ENCODE assay signal across 14 cellular contexts in the genomic region with DNA sequence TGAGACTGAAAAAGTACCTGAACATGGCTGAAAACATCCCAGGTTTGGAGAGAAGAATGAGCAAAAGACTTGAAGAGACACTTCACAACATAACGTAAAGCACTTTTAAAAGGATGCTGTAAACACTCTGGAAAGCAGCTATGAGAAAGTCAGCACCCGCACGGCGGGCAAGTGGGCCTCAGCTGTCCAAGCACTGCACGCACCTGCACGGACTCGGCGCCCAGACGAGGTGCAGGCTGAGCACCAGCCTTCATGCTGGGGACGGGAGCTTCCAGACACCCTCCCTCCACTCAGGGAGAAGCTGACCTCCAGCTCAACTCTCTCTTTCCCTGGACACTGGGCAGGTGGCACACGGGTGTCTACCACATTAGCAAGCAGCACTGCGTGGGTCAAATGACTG. TPM values are rescaled to one million over a fixed set of nuclear protein-coding genes. Genes with fewer than 3 reads are reported as not detected.
DNase-seq lines count a peak whose midpoint lies in the region; ATAC-seq and TF ChIP-seq lines count a peak whose summit lies in the region.
"Had no signal": no experiment of that assay in that cellular context is flagged by ENCODE, and none has a peak within 500 bp of the region (broad histone marks: within the 10 kb centered on the region; RNA-seq: fewer than 3 reads in every experiment).

No MANE protein-coding gene starts in this region.

- no peaks in the 10 kb centered on the region for H3K9me3 ChIP-seq in CD8-positive, alpha-beta memory T cell (ENCODE audit: low read length)
- H3K9me3 ChIP-seq in esophagus muscularis mucosa, result no peaks in the 10 kb centered on the region

- H3K27ac Mint-ChIP-seq in activated naive CD8-positive, alpha-beta T cell treated with anti-CD3 and anti-CD28 coated beads, Interleukin-2, amount 10 ng/mL, durations not matched to agents 7 days and 5 days, result peak overlapping the region; percentile 81
- no peak overlapping the region for H3K27ac Mint-ChIP-seq in activated naive CD8-positive, alpha-beta T cell treated with anti-CD3 and anti-CD28 coated beads, Interleukin-2, amount 50 U/mL, for 24 hours
- H3K27ac Mint-ChIP-seq in CD8-positive, alpha-beta memory T cell, result peak overlapping the region in 7 of 8 donors; percentile 47 to 94 (median 76)
- peak overlapping the region; percentile 92 for H3K27ac Mint-ChIP-seq in activated CD8-positive, alpha-beta T cell treated with anti-CD3 and anti-CD28 coated beads, Interleukin-2, amount 10 ng/mL, durations not matched to agents 7 days and 5 days
- peak overlapping the region; percentile 82 for H3K27ac Mint-ChIP-seq in stimulated activated effector memory CD8-positive, alpha-beta T cell treated with anti-CD3 and anti-CD28 coated beads, Interleukin-12 subunit alpha, Interleukin-12 subunit beta, amount 100 ng/mL, for 72 hours
- H3K27ac Mint-ChIP-seq: B cell had no signal

- WGBS in esophagus muscularis mucosa, result 90% methylated on average over 12 of the region's 12 CpGs

- no peak overlapping the region for H3K27ac ChIP-seq in CD8-positive, alpha-beta memory T cell (ENCODE audit: low read depth, low read length)
- no peak overlapping the region for H3K27ac ChIP-seq in esophagus muscularis mucosa (replicated peaks in 1 of 4)

- H3K4me3 Mint-ChIP-seq in activated naive CD8-positive, alpha-beta T cell treated with anti-CD3 and anti-CD28 coated beads, Interleukin-2, amount 10 ng/mL, durations not matched to agents 7 days and 5 days, result peak overlapping the region; percentile 67
- no peak overlapping the region for H3K4me3 Mint-ChIP-seq in activated naive CD8-positive, alpha-beta T cell treated with anti-CD3 and anti-CD28 coated beads, Interleukin-2, amount 50 U/mL, for 24 hours
- no peak overlapping the region for H3K4me3 Mint-ChIP-seq in CD8-positive, alpha-beta memory T cell
- H3K4me3 Mint-ChIP-seq in activated CD8-positive, alpha-beta T cell treated with anti-CD3 and anti-CD28 coated beads, Interleukin-2, amount 10 ng/mL, durations not matched to agents 7 days and 5 days, result peak overlapping the region; percentile 36
- H3K4me3 Mint-ChIP-seq in stimulated activated effector memory CD8-positive, alpha-beta T cell treated with anti-CD3 and anti-CD28 coated beads, Interleukin-12 subunit alpha, Interleukin-12 subunit beta, amount 100 ng/mL, for 72 hours, result no peak overlapping the region
- H3K4me3 Mint-ChIP-seq: B cell had no signal

- no peak for DNase-seq in activated naive CD8-positive, alpha-beta T cell treated with anti-CD3 and anti-CD28 coated beads, Interleukin-2, amount 10 ng/mL, durations not matched to agents 7 days and 5 days
- DNase-seq in activated naive CD8-positive, alpha-beta T cell treated with anti-CD3 and anti-CD28 coated beads, Interleukin-2, amount 50 U/mL, for 24 hours, result no peak
- DNase-seq in CD8-positive, alpha-beta memory T cell, result no peak
- no peak for DNase-seq in activated CD8-positive, alpha-beta T cell treated with anti-CD3 and anti-CD28 coated beads, Interleukin-2, amount 10 ng/mL, durations not matched to agents 7 days and 5 days
- no peak for DNase-seq in stimulated activated effector memory CD8-positive, alpha-beta T cell treated with anti-CD3 and anti-CD28 coated beads, Interleukin-12 subunit alpha, Interleukin-12 subunit beta, amount 100 ng/mL, for 72 hours (ENCODE audit: low spot score in 2 of 2)
- DNase-seq in NCI-H524 treated with DMSO at 0.1 percent for 48 hours (lab: John Stamatoyannopoulos, UW), result no peak
- no peak for DNase-seq in esophagus muscularis mucosa (ENCODE audit: extremely low spot score)
- DNase-seq: DMS153, Karpas-422, NCI-H1105 treated with DMSO at 0.1 percent for 48 hours, NCI-H187 treated with DMSO at 0.1 percent for 48 hours, NCI-H82, SHP77 had no signal

- no peak for TF ChIP-seq CTCF in esophagus muscularis mucosa (IDR thresholded peaks at IDR 0.05)

- H3K27me3 Mint-ChIP-seq in activated naive CD8-positive, alpha-beta T cell treated with anti-CD3 and anti-CD28 coated beads, Interleukin-2, amount 10 ng/mL, durations not matched to agents 7 days and 5 days, result no peaks in the 10 kb centered on the region
- no peaks in the 10 kb centered on the region for H3K27me3 Mint-ChIP-seq in activated naive CD8-positive, alpha-beta T cell treated with anti-CD3 and anti-CD28 coated beads, Interleukin-2, amount 50 U/mL, for 24 hours
- H3K27me3 Mint-ChIP-seq in CD8-positive, alpha-beta memory T cell, result peaks cover 0 to 3% of the 10 kb centered on the region in 2 donors
- H3K27me3 Mint-ChIP-seq in activated CD8-positive, alpha-beta T cell treated with anti-CD3 and anti-CD28 coated beads, Interleukin-2, amount 10 ng/mL, durations not matched to agents 7 days and 5 days (ENCODE audit: low read depth), result no peaks in the 10 kb centered on the region
- H3K27me3 Mint-ChIP-seq: B cell had no signal

- POLR2A ChIA-PET in activated naive CD8-positive, alpha-beta T cell treated with anti-CD3 and anti-CD28 coated beads, Interleukin-2, amount 10 ng/mL, durations not matched to agents 7 days and 5 days (lab: Charles Lee), result interaction anchor here (0.7 to 6.0 kb wide), 7 partner anchors 10 to 101 kb away, joined by 3 to 51 read pairs (median 4); a partner anchor contains a TSS
- POLR2A ChIA-PET in CD8-positive, alpha-beta memory T cell (lab: Charles Lee), result interaction anchor here (0.7 kb wide), 1 partner anchor 715 kb away, joined by 4 read pairs; no protein-coding TSS in a partner anchor
- POLR2A ChIA-PET in activated CD8-positive, alpha-beta T cell treated with anti-CD3 and anti-CD28 coated beads, Interleukin-2, amount 10 ng/mL, durations not matched to agents 7 days and 5 days (lab: Charles Lee), result interaction anchor here (0.6 to 2.4 kb wide), 3 partner anchors 13 to 30 kb away, joined by 3 to 6 read pairs (median 3); a partner anchor contains a TSS

- H3K9me3 Mint-ChIP-seq in activated naive CD8-positive, alpha-beta T cell treated with anti-CD3 and anti-CD28 coated beads, Interleukin-2, amount 10 ng/mL, durations not matched to agents 7 days and 5 days, result no peaks in the 10 kb centered on the region
- no peaks in the 10 kb centered on the region for H3K9me3 Mint-ChIP-seq in activated naive CD8-positive, alpha-beta T cell treated with anti-CD3 and anti-CD28 coated beads, Interleukin-2, amount 50 U/mL, for 24 hours
- no peaks in the 10 kb centered on the region for H3K9me3 Mint-ChIP-seq in CD8-positive, alpha-beta memory T cell
- no peaks in the 10 kb centered on the region for H3K9me3 Mint-ChIP-seq in activated CD8-positive, alpha-beta T cell treated with anti-CD3 and anti-CD28 coated beads, Interleukin-2, amount 10 ng/mL, durations not matched to agents 7 days and 5 days (ENCODE audit: insufficient read depth)
- no peaks in the 10 kb centered on the region for H3K9me3 Mint-ChIP-seq in stimulated activated effector memory CD8-positive, alpha-beta T cell treated with anti-CD3 and anti-CD28 coated beads, Interleukin-12 subunit alpha, Interleukin-12 subunit beta, amount 100 ng/mL, for 72 hours

- ATAC-seq in activated naive CD8-positive, alpha-beta T cell treated with anti-CD3 and anti-CD28 coated beads, Interleukin-2, amount 10 ng/mL, durations not matched to agents 7 days and 5 days (ENCODE audit: low read depth), result no peak
- ATAC-seq in activated naive CD8-positive, alpha-beta T cell treated with anti-CD3 and anti-CD28 coated beads, Interleukin-2, amount 50 U/mL, for 24 hours, result no peak
- no peak for ATAC-seq in activated CD8-positive, alpha-beta T cell treated with anti-CD3 and anti-CD28 coated beads, Interleukin-2, amount 10 ng/mL, durations not matched to agents 7 days and 5 days
- no peak for ATAC-seq in stimulated activated effector memory CD8-positive, alpha-beta T cell treated with anti-CD3 and anti-CD28 coated beads, Interleukin-12 subunit alpha, Interleukin-12 subunit beta, amount 100 ng/mL, for 72 hours

- TF ChIP-seq POLR2A in esophagus muscularis mucosa (IDR thresholded peaks at IDR 0.05; ENCODE audit: low read depth), result no peak

- CTCF ChIA-PET in CD8-positive, alpha-beta memory T cell (lab: Charles Lee), result interaction anchor here (3.7 kb wide), 1 partner anchor 102 kb away, joined by 12 read pairs; no protein-coding TSS in a partner anchor
- CTCF ChIA-PET in activated CD8-positive, alpha-beta T cell treated with anti-CD3 and anti-CD28 coated beads, Interleukin-2, amount 10 ng/mL, durations not matched to agents 7 days and 5 days (lab: Charles Lee), result interaction anchor here (0.8 to 2.0 kb wide), 3 partner anchors 37 to 162 kb away, joined by 3 to 4 read pairs (median 3); a partner anchor contains a TSS

- peaks cover 54% of the 10 kb centered on the region for H3K4me1 Mint-ChIP-seq in activated naive CD8-positive, alpha-beta T cell treated with anti-CD3 and anti-CD28 coated beads, Interleukin-2, amount 10 ng/mL, durations not matched to agents 7 days and 5 days
- peaks cover 60% of the 10 kb centered on the region for H3K4me1 Mint-ChIP-seq in activated naive CD8-positive, alpha-beta T cell treated with anti-CD3 and anti-CD28 coated beads, Interleukin-2, amount 50 U/mL, for 24 hours
- H3K4me1 Mint-ChIP-seq in CD8-positive, alpha-beta memory T cell, result peaks cover 27 to 50% (median 40%) of the 10 kb centered on the region in 3 donors
- H3K4me1 Mint-ChIP-seq in activated CD8-positive, alpha-beta T cell treated with anti-CD3 and anti-CD28 coated beads, Interleukin-2, amount 10 ng/mL, durations not matched to agents 7 days and 5 days (ENCODE audit: low read depth), result peaks cover 74% of the 10 kb centered on the region
- H3K4me1 Mint-ChIP-seq in stimulated activated effector memory CD8-positive, alpha-beta T cell treated with anti-CD3 and anti-CD28 coated beads, Interleukin-12 subunit alpha, Interleukin-12 subunit beta, amount 100 ng/mL, for 72 hours, result peaks cover 22% of the 10 kb centered on the region

- peaks cover 13% of the 10 kb centered on the region for H3K36me3 ChIP-seq in CD8-positive, alpha-beta memory T cell (ENCODE audit: insufficient read depth, low read length)
- peaks cover 20 to 61% (median 45%) of the 10 kb centered on the region in 4 donors for H3K36me3 ChIP-seq in esophagus muscularis mucosa

- H3K4me3 ChIP-seq in CD8-positive, alpha-beta memory T cell (ENCODE audit: low read length), result no peak overlapping the region
- H3K4me3 ChIP-seq in esophagus muscularis mucosa, result no peak overlapping the region

- intact Hi-C loops in esophagus muscularis mucosa (cut with DNase I), result no loop called here

- H3K27me3 ChIP-seq in CD8-positive, alpha-beta memory T cell (ENCODE audit: insufficient read depth, low read length, poor library complexity, severe bottlenecking), result no peaks in the 10 kb centered on the region
- H3K27me3 ChIP-seq in esophagus muscularis mucosa, result no peaks in the 10 kb centered on the region

- H3K4me1 ChIP-seq in CD8-positive, alpha-beta memory T cell (ENCODE audit: insufficient read depth, low read length), result peaks cover 33% of the 10 kb centered on the region
- H3K4me1 ChIP-seq in esophagus muscularis mucosa, result peaks cover 0 to 16% (median 4%) of the 10 kb centered on the region in 4 donors

- H3K36me3 Mint-ChIP-seq in activated naive CD8-positive, alpha-beta T cell treated with anti-CD3 and anti-CD28 coated beads, Interleukin-2, amount 10 ng/mL, durations not matched to agents 7 days and 5 days, result peaks cover 21% of the 10 kb centered on the region
- H3K36me3 Mint-ChIP-seq in activated naive CD8-positive, alpha-beta T cell treated with anti-CD3 and anti-CD28 coated beads, Interleukin-2, amount 50 U/mL, for 24 hours (ENCODE audit: low read depth), result peaks cover 26% of the 10 kb centered on the region
- peaks cover 0 to 35% (median 14%) of the 10 kb centered on the region in 3 donors for H3K36me3 Mint-ChIP-seq in CD8-positive, alpha-beta memory T cell
- H3K36me3 Mint-ChIP-seq in activated CD8-positive, alpha-beta T cell treated with anti-CD3 and anti-CD28 coated beads, Interleukin-2, amount 10 ng/mL, durations not matched to agents 7 days and 5 days (ENCODE audit: low read depth), result peaks cover 48% of the 10 kb centered on the region
- peaks cover 43% of the 10 kb centered on the region for H3K36me3 Mint-ChIP-seq in stimulated activated effector memory CD8-positive, alpha-beta T cell treated with anti-CD3 and anti-CD28 coated beads, Interleukin-12 subunit alpha, Interleukin-12 subunit beta, amount 100 ng/mL, for 72 hours

- TF ChIP-seq EP300 in esophagus muscularis mucosa (IDR thresholded peaks at IDR 0.05), result no peak

RNA-seq across cellular contexts. Expression of a gene that starts 13.1 kb away (rescaled TPM):
- total RNA-seq in activated naive CD8-positive, alpha-beta T cell treated with anti-CD3 and anti-CD28 coated beads, Interleukin-2, amount 10 ng/mL, durations not matched to agents 7 days and 5 days, result 10 to 100 TPM; 79.5 to 81.7 TPM
- total RNA-seq in CD8-positive, alpha-beta memory T cell, result 10 to 100 TPM; 69.8 to 77.6 TPM
- polyA plus RNA-seq in CD8-positive, alpha-beta memory T cell, result 39.2 TPM
- total RNA-seq in activated CD8-positive, alpha-beta T cell treated with anti-CD3 and anti-CD28 coated beads, Interleukin-2, amount 10 ng/mL, durations not matched to agents 7 days and 5 days, result 10 to 100 TPM; 78.3 to 84.7 TPM
- total RNA-seq in esophagus muscularis mucosa, result 10 to 100 TPM in 3 of 4 donors, 1 to 10 TPM in 1; 8.4 to 21.6 (median 16.4) TPM

RNA-seq across cellular contexts. Expression of a gene that starts 29.3 kb away (rescaled TPM):
- total RNA-seq in activated naive CD8-positive, alpha-beta T cell treated with anti-CD3 and anti-CD28 coated beads, Interleukin-2, amount 10 ng/mL, durations not matched to agents 7 days and 5 days, result 100 to 1,000 TPM; 195 to 211 TPM
- total RNA-seq in CD8-positive, alpha-beta memory T cell, result 10 to 100 TPM; 27.5 to 31.8 TPM
- 3.3 TPM for polyA plus RNA-seq in CD8-positive, alpha-beta memory T cell
- total RNA-seq in activated CD8-positive, alpha-beta T cell treated with anti-CD3 and anti-CD28 coated beads, Interleukin-2, amount 10 ng/mL, durations not matched to agents 7 days and 5 days, result 100 to 1,000 TPM; 257 to 264 TPM
- 10 to 100 TPM; 17.0 to 28.8 (median 23.4) TPM for total RNA-seq in esophagus muscularis mucosa

Comparison
In these comparisons a context has a peak if more than half of its experiments do, and no peak if none do; other contexts are left out.
1. H3K4me3 Mint-ChIP-seq: peak in activated naive CD8-positive, alpha-beta T cell treated with anti-CD3 and anti-CD28 coated beads, Interleukin-2, amount 10 ng/mL, durations not matched to agents 7 days and 5 days (single experiment) and activated CD8-positive, alpha-beta T cell treated with anti-CD3 and anti-CD28 coated beads, Interleukin-2, amount 10 ng/mL, durations not matched to agents 7 days and 5 days (single experiment); none in activated naive CD8-positive, alpha-beta T cell treated with anti-CD3 and anti-CD28 coated beads, Interleukin-2, amount 50 U/mL, for 24 hours (single experiment), CD8-positive, alpha-beta memory T cell (0 of 7) and stimulated activated effector memory CD8-positive, alpha-beta T cell treated with anti-CD3 and anti-CD28 coated beads, Interleukin-12 subunit alpha, Interleukin-12 subunit beta, amount 100 ng/mL, for 72 hours (single experiment).
2. RNA of a gene that starts 29.3 kb away (total RNA-seq): 257 to 264 TPM in activated CD8-positive, alpha-beta T cell treated with anti-CD3 and anti-CD28 coated beads, Interleukin-2, amount 10 ng/mL, durations not matched to agents 7 days and 5 days and 195 to 211 TPM in activated naive CD8-positive, alpha-beta T cell treated with anti-CD3 and anti-CD28 coated beads, Interleukin-2, amount 10 ng/mL, durations not matched to agents 7 days and 5 days; 27.5 to 31.8 TPM in CD8-positive, alpha-beta memory T cell and 17.0 to 28.8 TPM in esophagus muscularis mucosa; every median in the first group is over 4 times any median in the second.